In the genomic region with DNA sequence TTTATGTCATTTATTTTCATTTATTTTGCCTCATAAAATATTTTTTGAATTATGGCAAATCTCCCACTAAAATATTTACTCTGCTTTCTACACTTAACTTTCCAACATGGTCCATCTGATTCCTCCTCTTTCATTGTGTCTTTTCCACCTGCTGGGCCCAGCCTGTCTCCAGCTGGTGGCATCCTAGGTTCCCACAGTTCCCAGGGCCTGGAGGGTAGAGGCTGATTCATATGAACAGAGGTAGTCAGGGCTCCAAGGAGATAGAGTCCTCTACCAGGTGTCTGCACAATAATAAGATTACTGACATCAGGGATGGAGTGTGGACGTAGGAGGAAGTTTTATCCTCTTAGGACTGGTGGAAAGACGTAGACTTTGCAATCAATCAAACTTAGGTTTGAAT, we compare ENCODE assay signal across 21 cellular contexts. TPM values are rescaled to one million over a fixed set of nuclear protein-coding genes. Genes with fewer than 3 reads are reported as not detected.
A peak's percentile ranks its signal among the peaks of the same experiment; 100 is the strongest.
DNase-seq lines count a peak whose midpoint lies in the region; ATAC-seq, FAIRE-seq and TF ChIP-seq lines count a peak whose summit lies in the region.
"Had no signal": no experiment of that assay in that cellular context is flagged by ENCODE, and none has a peak within 500 bp of the region (broad histone marks: within the 10 kb centered on the region; RNA-seq: fewer than 3 reads in every experiment).

No MANE protein-coding gene starts in this region.

- H4K20me1 ChIP-seq in GM23248 (ENCODE audit: insufficient read depth), result no peaks in the 10 kb centered on the region

- H3K27ac ChIP-seq in GM23248 (peak overlapping the region; percentile 92; the same call in 1 of the 2 replicates), epithelial cell of prostate (peak overlapping the region; percentile 86), uterus (peak overlapping the region in 1 of 2 donors; percentile 22)
- H3K27ac ChIP-seq: body of pancreas, colonic mucosa, VCaP had no signal

- H3K4me1 ChIP-seq in GM23248 (ENCODE audit: insufficient read depth), result peaks cover 42% of the 10 kb centered on the region
- H3K4me1 ChIP-seq in uterus, result no peaks in the 10 kb centered on the region
- H3K4me1 ChIP-seq: body of pancreas, colonic mucosa had no signal

- WGBS in GM23248 (ENCODE audit: low coverage in 1 of 2, low lambda C conversion rate in 2 of 2, missing lambda C conversion rate in 2 of 2), 2 experiments, result 97 to 98% methylated on average over 2 of the region's 2 CpGs

- in situ Hi-C loops in GM23248 (cut with MboI), result no loop called here

- H2AFZ ChIP-seq in GM23248, result no peak overlapping the region

- ATAC-seq in HG02610 (IDR thresholded peaks at IDR 0.05; ENCODE audit: unreplicated experiment), result no peak
- ATAC-seq: activated CD8-positive, alpha-beta T cell treated with anti-CD3 and anti-CD28 coated beads, Interleukin-2, amount 10 ng/mL, durations not matched to agents 7 days and 5 days; body of pancreas; natural killer cell had no signal

- intact Hi-C loops in uterus (cut with DNase I; ENCODE audit: low total_unique reads), result no loop called here

- H3K4me2 ChIP-seq in GM23248 (ENCODE audit: unreplicated experiment), result peak overlapping the region; percentile 93

- H3K4me3 ChIP-seq in GM23248 (peak overlapping the region; percentile 87), uterus (no peak overlapping the region)
- H3K4me3 ChIP-seq: body of pancreas, colonic mucosa, stomach had no signal

- no peak for TF ChIP-seq POLR2A in uterus (IDR thresholded peaks at IDR 0.05)

- peaks cover 69% of the 10 kb centered on the region for H3K79me2 ChIP-seq in GM23248 (ENCODE audit: insufficient read depth)

- H3K9me3 ChIP-seq in GM23248 (ENCODE audit: low read depth), result no peaks in the 10 kb centered on the region
- H3K9me3 ChIP-seq in uterus, result no peaks in the 10 kb centered on the region
- H3K9me3 ChIP-seq: body of pancreas, colonic mucosa, stomach had no signal

- TF ChIP-seq CTCF in D721Med (IDR thresholded peaks at IDR 0.05; ENCODE audit: insufficient read depth, missing control alignments) (no peak), uterus (IDR thresholded peaks at IDR 0.05) (no peak)

- H3K36me3 ChIP-seq in GM23248 (ENCODE audit: low read depth) (peaks cover 13% of the 10 kb centered on the region), uterus (no peaks in the 10 kb centered on the region)
- H3K36me3 ChIP-seq: colonic mucosa had no signal

- peak; percentile 95 for FAIRE-seq in D721Med (lab: Jason Lieb, UNC)
- FAIRE-seq: kidney had no signal

- no peak overlapping the region for H3K9ac ChIP-seq in GM23248

- H3F3A ChIP-seq in GM23248 (ENCODE audit: insufficient read depth), result peaks cover 57% of the 10 kb centered on the region

- DNase-seq in D721Med (ENCODE audit: insufficient read length, low spot score) (no peak), GM23248 (no peak), NCI-H82 treated with DMSO at 0.1 percent for 48 hours (lab: John Stamatoyannopoulos, UW; ENCODE audit: unreplicated experiment) (peak; percentile 98), epithelial cell of prostate (ENCODE audit: low read depth, low spot score) (no peak), uterus (no peak), D341Med (ENCODE audit: low spot score) (no peak)
- no peak for DNase-seq in effector CD8-positive, alpha-beta T cell (lab: John Stamatoyannopoulos, UW)
- DNase-seq: activated CD8-positive, alpha-beta T cell treated with anti-CD3 and anti-CD28 coated beads, Interleukin-2, amount 10 ng/mL, durations not matched to agents 7 days and 5 days; activated naive CD8-positive, alpha-beta T cell treated with anti-CD3 and anti-CD28 coated beads for 36 hours; activated T-cell treated with anti-CD3 and anti-CD28 coated beads, Interleukin-2, amount 50 U/mL, for 48 hours; body of pancreas; CD8-positive, alpha-beta memory T cell; colonic mucosa; hippocampal formation; kidney; MV-4-11; natural killer cell; NCI-H2171; stomach had no signal

- H3K27me3 ChIP-seq in GM23248 (replicated peaks; ENCODE audit: insufficient read depth) (no peaks in the 10 kb centered on the region), uterus (no peaks in the 10 kb centered on the region)
- H3K27me3 ChIP-seq: body of pancreas, colonic mucosa, stomach had no signal

- H3K9me2 ChIP-seq in GM23248 (ENCODE audit: insufficient read depth), result no peaks in the 10 kb centered on the region

RNA-seq across cellular contexts. Expression of a gene that starts 14.3 kb away (rescaled TPM):
- 159 and 175 TPM in 2 replicates for total RNA-seq in GM23248 (2014; rRNA removed; shearing (Covaris generic))
- 107 and 112 TPM in 2 replicates for polyA plus RNA-seq in GM23248 (2016; fragmentation: Nextera tagmentation; extraction: Ambion mirVana)
- 100 to 1,000 TPM; 125 to 183 (median 149) TPM for total RNA-seq in uterus
